In the genomic region with DNA sequence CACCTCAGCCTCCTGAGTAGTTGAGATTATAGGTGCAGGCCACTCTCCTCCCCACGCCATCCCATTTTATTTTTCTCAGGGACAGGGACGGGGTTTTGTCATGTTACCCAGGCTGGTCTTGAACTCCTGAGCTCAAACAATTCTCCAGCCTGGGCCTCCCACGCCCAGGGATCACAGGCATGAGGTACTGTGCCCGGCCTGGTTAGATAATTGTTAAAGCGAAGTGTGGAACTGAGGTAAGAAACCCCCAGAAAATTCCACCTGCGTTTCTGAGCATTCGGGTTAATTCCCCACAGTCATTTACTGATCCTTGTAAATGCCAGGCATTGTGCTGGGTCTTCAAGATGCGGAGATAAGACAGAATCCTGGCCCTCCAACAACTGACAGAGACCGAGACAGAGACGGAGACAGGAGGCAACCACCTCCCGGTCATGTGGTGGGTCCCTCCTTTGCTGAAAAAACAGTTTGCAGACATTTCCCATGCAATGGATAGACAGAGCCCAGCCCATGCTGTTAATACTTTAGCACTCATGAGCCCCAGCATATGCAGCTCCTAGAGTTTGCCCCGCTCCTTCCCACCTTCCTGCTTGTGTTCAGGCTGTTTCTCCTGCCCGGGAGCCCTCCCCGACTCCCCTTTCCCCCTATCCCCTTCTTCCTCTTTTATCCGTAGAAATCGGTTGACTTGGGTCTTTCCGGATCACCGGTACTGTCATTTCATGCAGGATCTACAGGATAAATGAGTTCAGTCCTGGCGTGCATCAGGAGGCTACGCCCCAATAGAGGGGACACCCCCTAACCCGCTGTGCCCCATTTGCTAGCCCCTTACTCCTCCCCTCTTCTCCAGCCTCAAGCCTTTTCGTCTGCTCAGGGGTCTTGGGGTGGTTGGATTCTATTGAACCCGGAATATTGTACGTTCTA, we compare ENCODE assay signal across 9 cellular contexts. TPM values are rescaled to one million over a fixed set of nuclear protein-coding genes. Genes with fewer than 3 reads are reported as not detected.
A peak's percentile ranks its signal among the peaks of the same experiment; 100 is the strongest.
DNase-seq lines count a peak whose midpoint lies in the region; ATAC-seq and TF ChIP-seq lines count a peak whose summit lies in the region.
"Had no signal": no experiment of that assay in that cellular context is flagged by ENCODE, and none has a peak within 500 bp of the region (broad histone marks: within the 10 kb centered on the region; RNA-seq: fewer than 3 reads in every experiment).

No MANE protein-coding gene starts in this region.

- H3K36me3 ChIP-seq in esophagus muscularis mucosa (peaks cover 15 to 26% (median 18%) of the 10 kb centered on the region in 4 donors), ovary (no peaks in the 10 kb centered on the region), upper lobe of left lung (peaks cover 0 to 25% (median 6%) of the 10 kb centered on the region in 4 donors)

- 55% methylated on average over 24 of the region's 24 CpGs for WGBS in esophagus muscularis mucosa
- 81 to 88% (median 84%) methylated on average over 24 of the region's 24 CpGs for WGBS in ovary, 3 donors
- WGBS in upper lobe of left lung, 2 donors = 80 to 82% methylated on average over 24 of the region's 24 CpGs

- intact Hi-C loops in esophagus muscularis mucosa (cut with DNase I) (loop anchor here (2.0 kb wide), 1 partner anchor 192 kb away; no protein-coding TSS in a partner anchor), ovary (cut with DNase I) (loop anchor here in 3 of 4 donors (2.0 to 5.0 kb wide), 4 partner anchors 132 to 190 kb away; no protein-coding TSS in a partner anchor)
- intact Hi-C loops in activated CD4-positive, alpha-beta T cell treated with anti-CD3 and anti-CD28 coated beads, Interleukin-2, amount 10 ng/mL, durations not matched to agents 24 days and 14 days (cut with micrococcal nuclease) = loop anchor here (5.0 to 10.0 kb wide), 4 partner anchors 380 to 1098 kb away; a partner anchor contains a TSS

- H3K27me3 ChIP-seq in esophagus muscularis mucosa (no peaks in the 10 kb centered on the region), ovary (no peaks in the 10 kb centered on the region), upper lobe of left lung (peaks cover 0 to 4% (median 0%) of the 10 kb centered on the region in 4 donors)

- peaks cover 10% of the 10 kb centered on the region for H3K4me1 Mint-ChIP-seq in activated CD4-positive, alpha-beta memory T cell treated with anti-CD3 and anti-CD28 coated beads, Interleukin-2, amount 10 ng/mL, durations not matched to agents 7 days and 5 days
- peaks cover 9% of the 10 kb centered on the region for H3K4me1 Mint-ChIP-seq in activated CD4-positive, alpha-beta T cell treated with anti-CD3 and anti-CD28 coated beads, Interleukin-2, amount 10 ng/mL, durations not matched to agents 24 days and 14 days

- ATAC-seq in upper lobe of left lung (ENCODE audit: low FRiP score in 2 of 2) (no peak), GM19455 (IDR thresholded peaks at IDR 0.05; ENCODE audit: unreplicated experiment) (no peak)
- ATAC-seq: activated T-cell treated with anti-CD3 and anti-CD28 coated beads, Interleukin-2, amount 50 U/mL, for 4 hours had no signal

- TF ChIP-seq EP300 in esophagus muscularis mucosa (IDR thresholded peaks at IDR 0.05) (no peak), ovary (IDR thresholded peaks at IDR 0.05) (no peak), upper lobe of left lung (IDR thresholded peaks at IDR 0.05) (no peak)

- H3K4me1 ChIP-seq in esophagus muscularis mucosa = peaks cover 11 to 38% (median 34%) of the 10 kb centered on the region in 4 donors
- peaks cover 8% of the 10 kb centered on the region for H3K4me1 ChIP-seq in ovary (ENCODE audit: insufficient read depth)
- H3K4me1 ChIP-seq in upper lobe of left lung = peaks cover 27 to 47% (median 34%) of the 10 kb centered on the region in 4 donors

- no peaks in the 10 kb centered on the region for H3K9me3 Mint-ChIP-seq in activated CD4-positive, alpha-beta memory T cell treated with anti-CD3 and anti-CD28 coated beads, Interleukin-2, amount 10 ng/mL, durations not matched to agents 7 days and 5 days
- no peaks in the 10 kb centered on the region for H3K9me3 Mint-ChIP-seq in activated CD4-positive, alpha-beta T cell treated with anti-CD3 and anti-CD28 coated beads, Interleukin-2, amount 10 ng/mL, durations not matched to agents 24 days and 14 days
- H3K9me3 Mint-ChIP-seq: activated T-cell treated with anti-CD3 and anti-CD28 coated beads, Interleukin-2, amount 50 U/mL, for 4 hours had no signal

- peaks cover 38% of the 10 kb centered on the region for H3K27me3 Mint-ChIP-seq in activated CD4-positive, alpha-beta memory T cell treated with anti-CD3 and anti-CD28 coated beads, Interleukin-2, amount 10 ng/mL, durations not matched to agents 7 days and 5 days
- H3K27me3 Mint-ChIP-seq in activated CD4-positive, alpha-beta T cell treated with anti-CD3 and anti-CD28 coated beads, Interleukin-2, amount 10 ng/mL, durations not matched to agents 24 days and 14 days = peaks cover 55% of the 10 kb centered on the region

- H3K27ac Mint-ChIP-seq in activated CD4-positive, alpha-beta memory T cell treated with anti-CD3 and anti-CD28 coated beads, Interleukin-2, amount 10 ng/mL, durations not matched to agents 7 days and 5 days = no peak overlapping the region
- H3K27ac Mint-ChIP-seq in activated CD4-positive, alpha-beta T cell treated with anti-CD3 and anti-CD28 coated beads, Interleukin-2, amount 10 ng/mL, durations not matched to agents 24 days and 14 days = no peak overlapping the region

- no peaks in the 10 kb centered on the region for H3K9me3 ChIP-seq in esophagus muscularis mucosa
- H3K9me3 ChIP-seq in ovary = no peaks in the 10 kb centered on the region
- no peaks in the 10 kb centered on the region for H3K9me3 ChIP-seq in upper lobe of left lung

- peak; percentile 14 for DNase-seq in activated CD4-positive, alpha-beta memory T cell treated with anti-CD3 and anti-CD28 coated beads, Interleukin-2, amount 10 ng/mL, durations not matched to agents 7 days and 5 days
- DNase-seq in esophagus muscularis mucosa (ENCODE audit: extremely low spot score) (no peak), ovary (peak in 3 of 5 donors; percentile 31 to 42 (median 33)), upper lobe of left lung (peak in 1 of 2 donors; percentile 20), foreskin fibroblast (no peak)
- DNase-seq in activated CD4-positive, alpha-beta T cell treated with anti-CD3 and anti-CD28 coated beads, Interleukin-2, amount 10 ng/mL, durations not matched to agents 24 days and 14 days = no peak
- DNase-seq: activated T-cell treated with anti-CD3 and anti-CD28 coated beads, Interleukin-2, amount 50 U/mL, for 4 hours; SHP77 had no signal

- TF ChIP-seq POLR2A in esophagus muscularis mucosa (IDR thresholded peaks at IDR 0.05; ENCODE audit: low read depth) (no peak), ovary (IDR thresholded peaks at IDR 0.05) (no peak), upper lobe of left lung (IDR thresholded peaks at IDR 0.05) (no peak)

- no peaks in the 10 kb centered on the region for H3K36me3 Mint-ChIP-seq in activated CD4-positive, alpha-beta memory T cell treated with anti-CD3 and anti-CD28 coated beads, Interleukin-2, amount 10 ng/mL, durations not matched to agents 7 days and 5 days (ENCODE audit: low read depth)
- no peaks in the 10 kb centered on the region for H3K36me3 Mint-ChIP-seq in activated CD4-positive, alpha-beta T cell treated with anti-CD3 and anti-CD28 coated beads, Interleukin-2, amount 10 ng/mL, durations not matched to agents 24 days and 14 days (ENCODE audit: low read depth)

- H3K4me3 Mint-ChIP-seq in activated CD4-positive, alpha-beta memory T cell treated with anti-CD3 and anti-CD28 coated beads, Interleukin-2, amount 10 ng/mL, durations not matched to agents 7 days and 5 days = no peak overlapping the region
- no peak overlapping the region for H3K4me3 Mint-ChIP-seq in activated CD4-positive, alpha-beta T cell treated with anti-CD3 and anti-CD28 coated beads, Interleukin-2, amount 10 ng/mL, durations not matched to agents 24 days and 14 days

- no peak for TF ChIP-seq CTCF in esophagus muscularis mucosa (IDR thresholded peaks at IDR 0.05)
- TF ChIP-seq CTCF in ovary (IDR thresholded peaks at IDR 0.05) = no peak
- TF ChIP-seq CTCF in upper lobe of left lung (IDR thresholded peaks at IDR 0.05) = no peak
- TF ChIP-seq CTCF in foreskin fibroblast (IDR thresholded peaks at IDR 0.05; ENCODE audit: low read depth, low read length) = no peak

- peak overlapping the region; percentile 73 to 99 (median 78) for H3K4me3 ChIP-seq in esophagus muscularis mucosa
- H3K4me3 ChIP-seq in ovary = peak overlapping the region; percentile 17
- peak overlapping the region in 1 of 4 donors; percentile 2 for H3K4me3 ChIP-seq in upper lobe of left lung
- H3K4me3 ChIP-seq in foreskin fibroblast (ENCODE audit: low read depth in 1 of 2, low read length in 2 of 2) = no peak overlapping the region

- POLR2A ChIA-PET in activated CD4-positive, alpha-beta memory T cell treated with anti-CD3 and anti-CD28 coated beads, Interleukin-2, amount 10 ng/mL, durations not matched to agents 7 days and 5 days (lab: Charles Lee) = interaction anchor here (1.0 to 2.5 kb wide), 2 partner anchors 188 to 206 kb away, joined by 3 to 25 read pairs; a partner anchor contains a TSS

- CTCF ChIA-PET in activated CD4-positive, alpha-beta memory T cell treated with anti-CD3 and anti-CD28 coated beads, Interleukin-2, amount 10 ng/mL, durations not matched to agents 7 days and 5 days (lab: Charles Lee) = interaction anchor here (0.8 to 5.1 kb wide), 9 partner anchors 32 to 212 kb away, joined by 3 to 52 read pairs (median 16); a partner anchor contains a TSS

- peak overlapping the region; percentile 94 to 100 (median 98) for H3K27ac ChIP-seq in esophagus muscularis mucosa (replicated peaks in 1 of 4)
- H3K27ac ChIP-seq in ovary = peak overlapping the region in 1 of 2 donors; percentile 58
- H3K27ac ChIP-seq in upper lobe of left lung = peak overlapping the region; percentile 28 to 72 (median 62)

RNA-seq across cellular contexts. Expression of a gene that starts 1.6 kb away (rescaled TPM):
- total RNA-seq in activated CD4-positive, alpha-beta memory T cell treated with anti-CD3 and anti-CD28 coated beads, Interleukin-2, amount 10 ng/mL, durations not matched to agents 7 days and 5 days = 10 to 100 TPM; 14.0 to 14.4 TPM
- total RNA-seq in esophagus muscularis mucosa (1,000 to 10,000 TPM in 3 of 4 donors, 100 to 1,000 TPM in 1; 809 to 1,532 (median 1,203) TPM), ovary (1,000 to 10,000 TPM in 2 of 7 donors, 100 to 1,000 TPM in 5; 315 to 1,363 (median 467) TPM), upper lobe of left lung (100 to 1,000 TPM; 193 to 583 (median 336) TPM)
- 100 to 1,000 TPM; 200 to 275 TPM for polyA plus RNA-seq in ovary
- total RNA-seq in activated CD4-positive, alpha-beta T cell treated with anti-CD3 and anti-CD28 coated beads, Interleukin-2, amount 10 ng/mL, durations not matched to agents 24 days and 14 days = 16.4 and 18.5 TPM in 2 replicates

Comparison
In these comparisons a context has a peak if more than half of its experiments do, and no peak if none do; other contexts are left out.
1. DNase-seq: peak in activated CD4-positive, alpha-beta memory T cell treated with anti-CD3 and anti-CD28 coated beads, Interleukin-2, amount 10 ng/mL, durations not matched to agents 7 days and 5 days (single experiment) and ovary (3 of 5); none in esophagus muscularis mucosa (single experiment), foreskin fibroblast (0 of 2) and activated CD4-positive, alpha-beta T cell treated with anti-CD3 and anti-CD28 coated beads, Interleukin-2, amount 10 ng/mL, durations not matched to agents 24 days and 14 days (single experiment).
2. H3K4me3 ChIP-seq: peak in esophagus muscularis mucosa (4 of 4) and ovary (single experiment); none in foreskin fibroblast (0 of 2).